ENCODE assay signal across 29 cellular contexts in the genomic region with DNA sequence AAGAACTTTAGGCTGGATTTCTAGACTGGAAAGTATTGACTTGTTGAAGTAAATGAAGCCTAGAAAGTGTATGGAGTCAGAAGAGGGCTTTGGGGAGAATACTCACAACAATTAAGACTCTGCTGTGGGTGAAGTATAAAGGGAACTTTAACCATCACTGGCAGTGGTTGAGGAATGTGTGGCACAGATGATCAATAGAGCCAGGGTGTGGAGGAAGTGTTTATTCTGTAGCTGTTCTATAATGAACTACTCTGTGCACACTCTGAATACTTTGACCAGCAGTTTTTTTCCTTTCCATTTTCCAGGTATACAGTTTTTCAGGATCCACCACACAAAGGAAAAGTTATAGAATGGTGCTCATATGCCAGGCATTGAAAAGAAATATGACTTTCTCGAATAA.
"Had no signal": no experiment of that assay in that cellular context is flagged by ENCODE, and none has a peak within 500 bp of the region (broad histone marks: within the 10 kb centered on the region; RNA-seq: fewer than 3 reads in every experiment).

No MANE protein-coding gene starts in this region.

- H3K27ac ChIP-seq: adrenal gland, body of pancreas, brain microvascular endothelial cell, breast epithelium, VCaP had no signal

- ATAC-seq: activated CD8-positive, alpha-beta T cell treated with anti-CD3 and anti-CD28 coated beads for 36 hours; activated naive CD4-positive, alpha-beta T cell treated with anti-CD3 and anti-CD28 coated beads, Interleukin-2, amount 50 U/mL, for 72 hours; activated T-cell treated with anti-CD3 and anti-CD28 coated beads, Interleukin-2, amount 50 U/mL, for 4 hours; activated T-cell treated with anti-CD3 and anti-CD28 coated beads, Interleukin-2, amount 50 U/mL, for 72 hours; activated T-helper 17 cell treated with anti-CD3 and anti-CD28 coated beads, Interleukin-2, amount 50 U/mL, for 72 hours had no signal

- H3K27me3 ChIP-seq: adrenal gland, body of pancreas, brain microvascular endothelial cell, breast epithelium had no signal

- H3K4me3 ChIP-seq: adrenal gland, body of pancreas, breast epithelium had no signal

- H3K4me1 ChIP-seq: adrenal gland, body of pancreas, breast epithelium had no signal

- DNase-seq: activated B cell treated with CpG ODN at 0.5 μM for 24 hours; activated CD4-positive, alpha-beta memory T cell treated with anti-CD3 and anti-CD28 coated beads for 36 hours; activated CD4-positive, alpha-beta T cell treated with anti-CD3 and anti-CD28 coated beads for 4 hours; activated CD4-positive, alpha-beta T cell treated with anti-CD3 and anti-CD28 coated beads, Interleukin-2, amount 10 ng/mL, durations not matched to agents 24 days and 14 days; activated CD4-positive, alpha-beta T cell treated with anti-CD3 and anti-CD28 coated beads, Interleukin-2, amount 50 U/mL, for 1 hour; activated CD4-positive, alpha-beta T cell treated with anti-CD3 and anti-CD28 coated beads, Interleukin-2, amount 50 U/mL, for 4 hours; activated CD4-positive, CD25-positive, alpha-beta regulatory T cell treated with anti-CD3 and anti-CD28 coated beads, Interleukin-2, amount 50 U/mL, for 72 hours; activated CD8-positive, alpha-beta memory T cell treated with anti-CD3 and anti-CD28 coated beads, Interleukin-2, amount 50 U/mL, for 4 hours; activated CD8-positive, alpha-beta T cell treated with anti-CD3 and anti-CD28 coated beads for 36 hours; activated effector memory CD4-positive, alpha-beta T cell treated with anti-CD3 and anti-CD28 coated beads, Interleukin-2, amount 50 U/mL, for 16 hours; activated gamma-delta T cell treated with Interleukin-2 at 50 U/mL for 16 hours; activated naive CD4-positive, alpha-beta T cell; activated naive CD4-positive, alpha-beta T cell treated with anti-CD3 and anti-CD28 coated beads for 36 hours; activated naive CD4-positive, alpha-beta T cell treated with anti-CD3 and anti-CD28 coated beads, Interleukin-2, amount 50 U/mL, for 16 hours; activated naive CD8-positive, alpha-beta T cell treated with anti-CD3 and anti-CD28 coated beads for 36 hours; activated T-cell treated with anti-CD3 and anti-CD28 coated beads for 4 hours; activated T-cell treated with anti-CD3 and anti-CD28 coated beads, Interleukin-2, amount 50 U/mL, for 1 hour; activated T-cell treated with anti-CD3 and anti-CD28 coated beads, Interleukin-2, amount 50 U/mL, for 4 hours; activated T-cell treated with anti-CD3 and anti-CD28 coated beads, Interleukin-2, amount 50 U/mL, for 72 hours; adrenal gland; aorta; body of pancreas; central memory CD4-positive, alpha-beta T cell; T-helper 9 cell had no signal

- H3K9me3 ChIP-seq: adrenal gland, body of pancreas, breast epithelium had no signal

- H3K36me3 ChIP-seq: adrenal gland, brain microvascular endothelial cell, breast epithelium had no signal
